In genomic region chr1:235279627-235280194, GRCh38 we compare ENCODE assay signal across 23 cellular contexts. TPM values are rescaled to one million over a fixed set of nuclear protein-coding genes. Genes with fewer than 3 reads are reported as not detected.
DNase-seq lines count a peak whose midpoint lies in the region; ATAC-seq and TF ChIP-seq lines count a peak whose summit lies in the region.
"Had no signal": no experiment of that assay in that cellular context is flagged by ENCODE, and none has a peak within 500 bp of the region (broad histone marks: within the 10 kb centered on the region; RNA-seq: fewer than 3 reads in every experiment).

No MANE protein-coding gene starts in this region.

- no peak for DNase-seq in GM23338 (ENCODE audit: low spot score)
- DNase-seq in fibroblast of villous mesenchyme (ENCODE audit: low read depth): peak; percentile 13
- DNase-seq in mucosa of descending colon: no peak
- no peak for DNase-seq in glomerular visceral epithelial cell (ENCODE audit: extremely low spot score)
- DNase-seq in stimulated activated CD4-positive, alpha-beta T cell treated with anti-CD3 and anti-CD28 coated beads, Interleukin-4, amount 100 ng/mL, for 1 hour: no peak
- no peak for DNase-seq in KG1 (lab: John Stamatoyannopoulos, UW)
- DNase-seq: ACHN, COR-L47, DMS 273 treated with DMSO at 0.1 percent for 48 hours, DND-41, IMR-90, Karpas-422, NCI-H1417 treated with DMSO at 0.1 percent for 48 hours, NCI-H1930, NCI-H345, NCI-H524 treated with DMSO at 0.1 percent for 48 hours, PC-3, SIG-M5 had no signal

- H3K9me2 ChIP-seq in GM23338 (ENCODE audit: insufficient read depth): no peaks in the 10 kb centered on the region

- H3K9ac ChIP-seq in HUES48 (ENCODE audit: low read depth, low read length): no peak overlapping the region

- no peaks in the 10 kb centered on the region for H3K9me3 Mint-ChIP-seq in GM23338

- intact Hi-C loops in mucosa of descending colon (cut with DNase I, micrococcal nuclease): no loop called here

- H3K36me3 Mint-ChIP-seq in GM23338 (ENCODE audit: low read depth): 0 out of 3 replicates have a peak, but pooled peaks cover 3% of the 10 kb centered on the region

- peak; percentile 22 for ATAC-seq in GM23338
- peak; percentile 67 for ATAC-seq in mucosa of descending colon
- no peak for ATAC-seq in GM21381 (IDR thresholded peaks at IDR 0.05; ENCODE audit: unreplicated experiment)
- ATAC-seq: PC-3, SK-N-SH treated with all-trans-retinoic acid at 6 μM for 48 hours had no signal

- H3K27me3 Mint-ChIP-seq in GM23338 (ENCODE audit: insufficient read depth, low read depth, poor library complexity): peaks cover 5% of the 10 kb centered on the region

- TF ChIP-seq CTCF in GM23338 (conservative IDR thresholded peaks at IDR 0.05; ENCODE audit: low read depth in 2 of 2): no peak
- TF ChIP-seq CTCF in fibroblast of villous mesenchyme (IDR thresholded peaks at IDR 0.05; ENCODE audit: insufficient read depth, low read depth, low read length): no peak
- no peak for TF ChIP-seq CTCF in mucosa of descending colon (IDR thresholded peaks at IDR 0.05)

- H3K36me3 ChIP-seq in GM23338 (ENCODE audit: insufficient read depth): no peaks in the 10 kb centered on the region; the same call in 1 of the 2 replicates
- H3K36me3 ChIP-seq in HUES48 (ENCODE audit: control insufficient read depth, insufficient read depth, low read length): no peaks in the 10 kb centered on the region
- no peaks in the 10 kb centered on the region for H3K36me3 ChIP-seq in mucosa of descending colon (ENCODE audit: low read depth)

- no peaks in the 10 kb centered on the region for H3K27me3 ChIP-seq in GM23338 (ENCODE audit: insufficient read depth)
- H3K27me3 ChIP-seq in HUES48 (ENCODE audit: control insufficient read depth, insufficient read depth, low read length): no peaks in the 10 kb centered on the region

- no peak overlapping the region for H3K27ac Mint-ChIP-seq in GM23338

- peaks cover 47% of the 10 kb centered on the region for H3K4me1 Mint-ChIP-seq in GM23338

- peak overlapping the region; percentile 31; the same call in 1 of the 2 replicates for H3K4me3 ChIP-seq in GM23338
- peak overlapping the region; percentile 14; the same call in 1 of the 2 replicates for H3K4me3 ChIP-seq in HUES48 (ENCODE audit: low read depth, low read length)
- no peak overlapping the region for H3K4me3 ChIP-seq in fibroblast of villous mesenchyme (ENCODE audit: low read depth, low read length)
- H3K4me3 ChIP-seq in mucosa of descending colon: no peak overlapping the region

- H3K9me3 ChIP-seq in HUES48 (ENCODE audit: control insufficient read depth, insufficient read depth, low read length) (no peaks in the 10 kb centered on the region), mucosa of descending colon (no peaks in the 10 kb centered on the region)

- no peak overlapping the region for H2AFZ ChIP-seq in GM23338

- H3K4me1 ChIP-seq in GM23338 (ENCODE audit: insufficient read depth) (peaks cover 59% of the 10 kb centered on the region), HUES48 (ENCODE audit: control insufficient read depth, insufficient read depth, low read length) (peaks cover 39% of the 10 kb centered on the region), mucosa of descending colon (ENCODE audit: low read depth) (peaks cover 5% of the 10 kb centered on the region)

- peak overlapping the region; percentile 66 for H3K4me2 ChIP-seq in GM23338

- H3K79me2 ChIP-seq in GM23338 (replicated peaks; ENCODE audit: insufficient read depth): peaks cover 100% of the 10 kb centered on the region

- no peak overlapping the region for H3K4me3 Mint-ChIP-seq in GM23338

- H3K27ac ChIP-seq in GM23338 (ENCODE audit: low read depth): no peak overlapping the region
- peak overlapping the region; percentile 52 for H3K27ac ChIP-seq in HUES48 (ENCODE audit: low read depth, low read length)
- H3K27ac ChIP-seq: C4-2B, RWPE1 had no signal

- H3F3A ChIP-seq in GM23338 (replicated peaks; ENCODE audit: low read depth): no peaks in the 10 kb centered on the region

- H4K20me1 ChIP-seq in GM23338 (replicated peaks; ENCODE audit: insufficient read depth): peaks cover 47% of the 10 kb centered on the region

TF ChIP-seq in GM23338, 12 proteins besides CTCF, POLR2A, EP300 and RAD21 (continues in another document):
- TF ChIP-seq EZH2phosphoT487 (IDR thresholded peaks at IDR 0.05; ENCODE audit: unreplicated experiment) (no peak), CREB1 (CRISPR knock-in tag; IDR thresholded peaks at IDR 0.05; ENCODE audit: low read depth) (no peak)
- TF ChIP-seq, protein P1, sequence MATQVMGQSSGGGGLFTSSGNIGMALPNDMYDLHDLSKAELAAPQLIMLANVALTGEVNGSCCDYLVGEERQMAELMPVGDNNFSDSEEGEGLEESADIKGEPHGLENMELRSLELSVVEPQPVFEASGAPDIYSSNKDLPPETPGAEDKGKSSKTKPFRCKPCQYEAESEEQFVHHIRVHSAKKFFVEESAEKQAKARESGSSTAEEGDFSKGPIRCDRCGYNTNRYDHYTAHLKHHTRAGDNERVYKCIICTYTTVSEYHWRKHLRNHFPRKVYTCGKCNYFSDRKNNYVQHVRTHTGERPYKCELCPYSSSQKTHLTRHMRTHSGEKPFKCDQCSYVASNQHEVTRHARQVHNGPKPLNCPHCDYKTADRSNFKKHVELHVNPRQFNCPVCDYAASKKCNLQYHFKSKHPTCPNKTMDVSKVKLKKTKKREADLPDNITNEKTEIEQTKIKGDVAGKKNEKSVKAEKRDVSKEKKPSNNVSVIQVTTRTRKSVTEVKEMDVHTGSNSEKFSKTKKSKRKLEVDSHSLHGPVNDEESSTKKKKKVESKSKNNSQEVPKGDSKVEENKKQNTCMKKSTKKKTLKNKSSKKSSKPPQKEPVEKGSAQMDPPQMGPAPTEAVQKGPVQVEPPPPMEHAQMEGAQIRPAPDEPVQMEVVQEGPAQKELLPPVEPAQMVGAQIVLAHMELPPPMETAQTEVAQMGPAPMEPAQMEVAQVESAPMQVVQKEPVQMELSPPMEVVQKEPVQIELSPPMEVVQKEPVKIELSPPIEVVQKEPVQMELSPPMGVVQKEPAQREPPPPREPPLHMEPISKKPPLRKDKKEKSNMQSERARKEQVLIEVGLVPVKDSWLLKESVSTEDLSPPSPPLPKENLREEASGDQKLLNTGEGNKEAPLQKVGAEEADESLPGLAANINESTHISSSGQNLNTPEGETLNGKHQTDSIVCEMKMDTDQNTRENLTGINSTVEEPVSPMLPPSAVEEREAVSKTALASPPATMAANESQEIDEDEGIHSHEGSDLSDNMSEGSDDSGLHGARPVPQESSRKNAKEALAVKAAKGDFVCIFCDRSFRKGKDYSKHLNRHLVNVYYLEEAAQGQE (IDR thresholded peaks at IDR 0.05; ENCODE audit: unreplicated experiment): no peak

RNA-seq across cellular contexts. Expression of gene ARID4B, which starts 48.3 kb away (rescaled TPM):
- total RNA-seq in GM23338 (2014; rRNA removed; shearing (Covaris generic)): 25.1 and 26.2 TPM in 2 replicates
- 45.0 and 59.8 TPM in 2 replicates for polyA plus RNA-seq in GM23338 (2016; fragmentation: Nextera tagmentation; extraction: Ambion mirVana)
- 33.8 and 40.2 TPM in 2 replicates for total RNA-seq in fibroblast of villous mesenchyme
- total RNA-seq in mucosa of descending colon: 10 to 100 TPM; 25.9 to 40.5 (median 37.3) TPM

RNA-seq across cellular contexts. Expression of gene GGPS1, which starts 48.7 kb away (rescaled TPM):
- total RNA-seq in GM23338 (2014; rRNA removed; shearing (Covaris generic)): 33.9 and 37.1 TPM in 2 replicates
- 48.0 and 56.8 TPM in 2 replicates for polyA plus RNA-seq in GM23338 (2016; fragmentation: Nextera tagmentation; extraction: Ambion mirVana)
- 21.3 and 25.9 TPM in 2 replicates for total RNA-seq in fibroblast of villous mesenchyme
- 10 to 100 TPM; 26.4 to 40.8 (median 34.1) TPM for total RNA-seq in mucosa of descending colon

Comparison
In these comparisons a context has a peak if more than half of its experiments do, and no peak if none do; other contexts are left out.
1. H3K4me3 ChIP-seq: peak in GM23338 (single experiment) and HUES48 (single experiment); none in fibroblast of villous mesenchyme (single experiment) and mucosa of descending colon (single experiment).